ENCODE assay signal across 17 cellular contexts in genomic region chr10:72025832-72026231, GRCh38.
"Had no signal": no experiment of that assay in that cellular context is flagged by ENCODE, and none has a peak within 500 bp of the region (broad histone marks: within the 10 kb centered on the region; RNA-seq: fewer than 3 reads in every experiment).

No MANE protein-coding gene starts in this region.

- H3K36me3 ChIP-seq: esophagus squamous epithelium, gastroesophageal sphincter, left ventricle myocardium inferior, pancreas, tibial nerve had no signal

- H3K27ac ChIP-seq: left ventricle myocardium inferior, pancreas had no signal

- DNase-seq: cerebellar nuclear complex; dermis blood vessel endothelial cell; esophagus squamous epithelium; foreskin fibroblast; glutamatergic neuron; immature natural killer cell; left ventricle myocardium inferior; mesendoderm; naive thymus-derived CD4-positive, alpha-beta T cell; nucleus accumbens; pancreas; stimulated activated CD4-positive, alpha-beta T cell treated with anti-CD3 and anti-CD28 coated beads, Interleukin-2, amount 100 ng/mL, for 48 hours; stimulated activated naive CD4-positive, alpha-beta T cell treated with Interleukin-2 at 50 U/mL for 16 hours had no signal

- H3K4me3 Mint-ChIP-seq: immature natural killer cell; naive thymus-derived CD4-positive, alpha-beta T cell had no signal

- H3K4me2 ChIP-seq: smooth muscle cell had no signal

- H3K27ac Mint-ChIP-seq: immature natural killer cell, progenitor cell of endocrine pancreas had no signal

- H3K4me3 ChIP-seq: esophagus squamous epithelium, gastroesophageal sphincter, left ventricle myocardium inferior, pancreas, smooth muscle cell, tibial nerve had no signal

- ATAC-seq: gastroesophageal sphincter; naive thymus-derived CD4-positive, alpha-beta T cell; pancreas had no signal

- H3K9me3 ChIP-seq: esophagus squamous epithelium, gastroesophageal sphincter, left ventricle myocardium inferior, pancreas, tibial nerve had no signal

- H3K9me3 Mint-ChIP-seq: immature natural killer cell had no signal

- H3K27me3 ChIP-seq: esophagus squamous epithelium, gastroesophageal sphincter, pancreas, tibial nerve had no signal

- H3K36me3 Mint-ChIP-seq: immature natural killer cell; naive thymus-derived CD4-positive, alpha-beta T cell had no signal

- H3K4me1 ChIP-seq: pancreas had no signal
